In genomic region chr11:8288824-8289223, GRCh38 we compare ENCODE assay signal across 19 cellular contexts. TPM values are rescaled to one million over a fixed set of nuclear protein-coding genes. Genes with fewer than 3 reads are reported as not detected.
"Had no signal": no experiment of that assay in that cellular context is flagged by ENCODE, and none has a peak within 500 bp of the region (broad histone marks: within the 10 kb centered on the region; RNA-seq: fewer than 3 reads in every experiment).

No MANE protein-coding gene starts in this region.

- DNase-seq: activated B cell treated with CpG ODN at 0.5 μM for 24 hours; activated CD4-positive, alpha-beta T cell treated with anti-CD3 and anti-CD28 coated beads, Interleukin-2, amount 10 ng/mL, durations not matched to agents 24 days and 14 days; activated CD8-positive, alpha-beta T cell treated with anti-CD3 and anti-CD28 coated beads for 36 hours; cerebellar nuclear complex; effector CD8-positive, alpha-beta T cell; immature natural killer cell; kidney glomerular epithelial cell; left ventricle myocardium inferior; stimulated activated CD4-positive, alpha-beta T cell treated with anti-CD3 and anti-CD28 coated beads, Interleukin-1b, Interleukin-23, amount 100 ng/mL, for 48 hours; stimulated activated CD8-positive, alpha-beta memory T cell treated with anti-CD3 and anti-CD28 coated beads, Interleukin-4, amount 100 ng/mL, for 48 hours; stimulated activated naive CD4-positive, alpha-beta T cell had no signal

- H3K27me3 ChIP-seq: gastroesophageal sphincter had no signal

- H3K9me3 ChIP-seq: gastroesophageal sphincter, left ventricle myocardium inferior, neutrophil had no signal

- H3K36me3 ChIP-seq: gastroesophageal sphincter, left ventricle myocardium inferior, neutrophil had no signal

- H3K79me2 ChIP-seq: parathyroid adenoma had no signal

- H3K27ac ChIP-seq: gastroesophageal sphincter, left ventricle myocardium inferior, neutrophil, parathyroid adenoma had no signal

- H3K9ac ChIP-seq: parathyroid adenoma had no signal

- ATAC-seq: activated CD8-positive, alpha-beta T cell treated with anti-CD3 and anti-CD28 coated beads for 36 hours; gastroesophageal sphincter had no signal

- H2AFZ ChIP-seq: parathyroid adenoma had no signal

- FAIRE-seq: bronchial epithelial cell had no signal

- H3K4me1 ChIP-seq: parathyroid adenoma had no signal

- H3K4me3 ChIP-seq: gastroesophageal sphincter, left ventricle myocardium inferior had no signal

RNA-seq across cellular contexts. Expression of gene LMO1, which starts 25.1 kb away (rescaled TPM):
- total RNA-seq: activated B cell treated with CpG ODN at 0.5 μM for 24 hours; activated CD4-positive, alpha-beta T cell treated with anti-CD3 and anti-CD28 coated beads, Interleukin-2, amount 10 ng/mL, durations not matched to agents 24 days and 14 days; activated CD8-positive, alpha-beta T cell treated with anti-CD3 and anti-CD28 coated beads for 36 hours; bronchial epithelial cell; esophagus mucosa; gastroesophageal sphincter; myocyte; T-helper 2 cell treated with Interferon-gamma antibody and Interleukin-4, amounts not matched to agents 100 ng/mL and 5 ng/mL, for 36 hours; ureter had no signal
- polyA plus RNA-seq: immature natural killer cell had no signal
